Comparison of ENCODE assay signal across 30 cellular contexts in the genomic region with DNA sequence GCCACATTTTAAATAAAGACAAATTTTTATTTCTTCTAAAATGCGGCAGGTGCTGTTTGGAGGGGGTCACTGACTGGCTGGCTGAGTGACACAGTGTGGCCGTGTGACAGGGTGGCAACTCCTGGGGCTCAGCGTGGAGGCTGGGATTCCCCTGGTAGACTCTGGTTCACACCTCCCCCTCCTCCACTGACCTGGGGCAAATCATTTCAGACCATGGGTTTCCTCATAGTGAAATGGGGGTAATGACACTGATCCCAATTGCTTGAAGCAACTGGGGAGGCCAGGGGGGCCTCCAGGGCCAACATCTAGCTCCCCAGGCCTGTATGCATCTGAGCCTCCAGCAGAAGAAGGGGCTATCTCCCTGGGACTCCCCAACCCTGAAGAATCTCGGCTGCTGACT. TPM values are rescaled to one million over a fixed set of nuclear protein-coding genes. Genes with fewer than 3 reads are reported as not detected.
DNase-seq lines count a peak whose midpoint lies in the region; ATAC-seq lines count a peak whose summit lies in the region.
"Had no signal": no experiment of that assay in that cellular context is flagged by ENCODE, and none has a peak within 500 bp of the region (broad histone marks: within the 10 kb centered on the region; RNA-seq: fewer than 3 reads in every experiment).

No MANE protein-coding gene starts in this region.

- H3K4me3 Mint-ChIP-seq in activated T-cell treated with anti-CD3 and anti-CD28 coated beads, Interleukin-2, amount 50 U/mL, for 72 hours, result no peak overlapping the region
- no peak overlapping the region for H3K4me3 Mint-ChIP-seq in central memory CD8-positive, alpha-beta T cell
- H3K4me3 Mint-ChIP-seq: activated CD4-positive, alpha-beta T cell treated with anti-CD3 and anti-CD28 coated beads, Interleukin-2, amount 10 ng/mL, durations not matched to agents 24 days and 14 days; CD8-positive, alpha-beta memory T cell; dendritic cell treated with granulocyte-macrophage colony-stimulating factor and Interleukin-4, amounts not matched to agents 40 ng/mL and 50 ng/mL, for 4 days; H9 had no signal

- no peaks in the 10 kb centered on the region for H3K9me3 Mint-ChIP-seq in activated T-cell treated with anti-CD3 and anti-CD28 coated beads, Interleukin-2, amount 50 U/mL, for 72 hours
- no peaks in the 10 kb centered on the region for H3K9me3 Mint-ChIP-seq in central memory CD8-positive, alpha-beta T cell
- H3K9me3 Mint-ChIP-seq: activated CD4-positive, alpha-beta T cell treated with anti-CD3 and anti-CD28 coated beads, Interleukin-2, amount 10 ng/mL, durations not matched to agents 24 days and 14 days; CD8-positive, alpha-beta memory T cell; dendritic cell treated with granulocyte-macrophage colony-stimulating factor and Interleukin-4, amounts not matched to agents 40 ng/mL and 50 ng/mL, for 4 days; H9 had no signal

- DNase-seq in activated T-cell treated with anti-CD3 and anti-CD28 coated beads, Interleukin-2, amount 50 U/mL, for 72 hours, result peak; percentile 38 to 40
- no peak for DNase-seq in activated T-cell treated with anti-CD3 and anti-CD28 coated beads, Interleukin-2, amount 50 U/mL, for 48 hours
- no peak for DNase-seq in central memory CD8-positive, alpha-beta T cell (ENCODE audit: low spot score in 2 of 2)
- DNase-seq in stimulated activated naive CD8-positive, alpha-beta T cell treated with anti-CD3 and anti-CD28 coated beads, Interleukin-15, Interleukin-2, amounts not matched to agents 100 U/mL and 50 U/mL, for 24 hours, result no peak
- DNase-seq in OCI-M2 (lab: John Stamatoyannopoulos, UW; ENCODE audit: unreplicated experiment), result no peak
- DNase-seq in NCI-H2081 (lab: John Stamatoyannopoulos, UW), result no peak
- DNase-seq: ACHN; activated CD4-positive, alpha-beta T cell treated with anti-CD3 and anti-CD28 coated beads, Interleukin-2, amount 10 ng/mL, durations not matched to agents 24 days and 14 days; BE2C; CD8-positive, alpha-beta memory T cell; central memory CD4-positive, alpha-beta T cell; foreskin fibroblast; H9; head of caudate nucleus; left ventricle myocardium inferior; mesendoderm; NCI-H146; NCI-H446; NCI-H82; stomach; T1000 had no signal

- H3K4me1 Mint-ChIP-seq in activated T-cell treated with anti-CD3 and anti-CD28 coated beads, Interleukin-2, amount 50 U/mL, for 72 hours (ENCODE audit: low read depth), result peaks cover 16% of the 10 kb centered on the region
- peaks cover 8% of the 10 kb centered on the region for H3K4me1 Mint-ChIP-seq in central memory CD8-positive, alpha-beta T cell

- no peak overlapping the region for H3K27ac Mint-ChIP-seq in activated T-cell treated with anti-CD3 and anti-CD28 coated beads, Interleukin-2, amount 50 U/mL, for 72 hours
- peak overlapping the region; percentile 69 for H3K27ac Mint-ChIP-seq in central memory CD8-positive, alpha-beta T cell (ENCODE audit: low read depth)
- H3K27ac Mint-ChIP-seq: activated CD4-positive, alpha-beta T cell treated with anti-CD3 and anti-CD28 coated beads, Interleukin-2, amount 10 ng/mL, durations not matched to agents 24 days and 14 days; dendritic cell treated with granulocyte-macrophage colony-stimulating factor and Interleukin-4, amounts not matched to agents 40 ng/mL and 50 ng/mL, for 4 days had no signal

- no peaks in the 10 kb centered on the region for H3K27me3 Mint-ChIP-seq in activated T-cell treated with anti-CD3 and anti-CD28 coated beads, Interleukin-2, amount 50 U/mL, for 72 hours (ENCODE audit: low read depth)
- H3K27me3 Mint-ChIP-seq in central memory CD8-positive, alpha-beta T cell, result no peaks in the 10 kb centered on the region

- peak; percentile 74 to 78 for ATAC-seq in activated T-cell treated with anti-CD3 and anti-CD28 coated beads, Interleukin-2, amount 50 U/mL, for 72 hours (replicated peaks in 1 of 2)
- ATAC-seq in GM19025 (IDR thresholded peaks at IDR 0.05; ENCODE audit: low read depth, unreplicated experiment) (peak; percentile 52), HG02885 (IDR thresholded peaks at IDR 0.05; ENCODE audit: poor library complexity, unreplicated experiment) (no peak)
- ATAC-seq in central memory CD8-positive, alpha-beta T cell (replicated peaks; ENCODE audit: extremely low read depth, poor library complexity, severe bottlenecking), result no peak
- peak; percentile 42 for ATAC-seq in stimulated activated naive CD8-positive, alpha-beta T cell treated with anti-CD3 and anti-CD28 coated beads, Interleukin-15, Interleukin-2, amounts not matched to agents 100 U/mL and 50 U/mL, for 24 hours

- peaks cover 0 to 2% of the 10 kb centered on the region in 2 donors for H3K36me3 Mint-ChIP-seq in activated T-cell treated with anti-CD3 and anti-CD28 coated beads, Interleukin-2, amount 50 U/mL, for 72 hours (ENCODE audit: insufficient read depth in 2 of 2)
- peaks cover 7% of the 10 kb centered on the region for H3K36me3 Mint-ChIP-seq in central memory CD8-positive, alpha-beta T cell (ENCODE audit: insufficient read depth)

RNA-seq across cellular contexts. Expression of gene HSD11B2, which starts 6.6 kb away (rescaled TPM):
- 1 to 10 TPM in 1 of 2 donors, under 1 TPM in 1; 0.53 to 1.1 TPM for total RNA-seq in activated T-cell treated with anti-CD3 and anti-CD28 coated beads, Interleukin-2, amount 50 U/mL, for 72 hours
- total RNA-seq: Daoy, OCI-LY7, SJSA1, smooth muscle cell had no signal

RNA-seq across cellular contexts. Expression of gene ZDHHC1, which starts 21.2 kb away (rescaled TPM):
- 1 to 10 TPM; 1.9 to 2.1 TPM for total RNA-seq in activated T-cell treated with anti-CD3 and anti-CD28 coated beads, Interleukin-2, amount 50 U/mL, for 72 hours
- total RNA-seq: OCI-LY7 had no signal

RNA-seq across cellular contexts. Expression of gene ATP6V0D1, which starts 43.4 kb away (rescaled TPM):
- total RNA-seq in activated T-cell treated with anti-CD3 and anti-CD28 coated beads, Interleukin-2, amount 50 U/mL, for 72 hours, result 10 to 100 TPM; 27.9 to 28.1 TPM

RNA-seq across cellular contexts. Expression of gene TPPP3, which starts 44.2 kb away (rescaled TPM):
- under 1 TPM in 1 of 2 donors, not detected in 1; 0.16 TPM for total RNA-seq in activated T-cell treated with anti-CD3 and anti-CD28 coated beads, Interleukin-2, amount 50 U/mL, for 72 hours
- total RNA-seq: activated CD4-positive, alpha-beta T cell treated with anti-CD3 and anti-CD28 coated beads, Interleukin-2, amount 10 ng/mL, durations not matched to agents 24 days and 14 days; CD8-positive, alpha-beta memory T cell; Daoy; OCI-LY7; SJSA1 had no signal

RNA-seq across cellular contexts. Expression of gene AGRP, which starts 45.8 kb away (rescaled TPM):
- not detected for total RNA-seq in activated T-cell treated with anti-CD3 and anti-CD28 coated beads, Interleukin-2, amount 50 U/mL, for 72 hours
- total RNA-seq: activated CD4-positive, alpha-beta T cell treated with anti-CD3 and anti-CD28 coated beads, Interleukin-2, amount 10 ng/mL, durations not matched to agents 24 days and 14 days; CD8-positive, alpha-beta memory T cell; Daoy; esophagus muscularis mucosa; H9; left ventricle myocardium inferior; OCI-LY7; SJSA1; smooth muscle cell; stomach; vagina had no signal

Comparison
In these comparisons a context has a peak if more than half of its experiments do, and no peak if none do; other contexts are left out.
1. DNase-seq: peak in activated T-cell treated with anti-CD3 and anti-CD28 coated beads, Interleukin-2, amount 50 U/mL, for 72 hours (2 of 2); none in activated T-cell treated with anti-CD3 and anti-CD28 coated beads, Interleukin-2, amount 50 U/mL, for 48 hours (0 of 2), central memory CD8-positive, alpha-beta T cell (0 of 2), stimulated activated naive CD8-positive, alpha-beta T cell treated with anti-CD3 and anti-CD28 coated beads, Interleukin-15, Interleukin-2, amounts not matched to agents 100 U/mL and 50 U/mL, for 24 hours (single experiment), OCI-M2 (single experiment) and NCI-H2081 (0 of 2).
2. ATAC-seq: peak in activated T-cell treated with anti-CD3 and anti-CD28 coated beads, Interleukin-2, amount 50 U/mL, for 72 hours (2 of 2), GM19025 (single experiment) and stimulated activated naive CD8-positive, alpha-beta T cell treated with anti-CD3 and anti-CD28 coated beads, Interleukin-15, Interleukin-2, amounts not matched to agents 100 U/mL and 50 U/mL, for 24 hours (single experiment); none in central memory CD8-positive, alpha-beta T cell (single experiment) and HG02885 (single experiment).